In genomic region chr6:2491137-2491536, GRCh38 we compare ENCODE assay signal across 27 cellular contexts.
"Had no signal": no experiment of that assay in that cellular context is flagged by ENCODE, and none has a peak within 500 bp of the region (broad histone marks: within the 10 kb centered on the region; RNA-seq: fewer than 3 reads in every experiment).

No MANE protein-coding gene starts in this region.

- H3K4me2 ChIP-seq: hepatocyte had no signal

- H3K9me3 ChIP-seq: gastroesophageal sphincter, thoracic aorta had no signal

- H3K4me1 Mint-ChIP-seq: memory B cell, natural killer cell, T-helper 17 cell had no signal

- H3K4me3 Mint-ChIP-seq: activated naive CD8-positive, alpha-beta T cell; brain; effector memory CD8-positive, alpha-beta T cell; memory B cell; natural killer cell; T-helper 17 cell; type B pancreatic cell had no signal

- H3K4me3 ChIP-seq: coronary artery, gastroesophageal sphincter, hepatocyte, skin epidermis, thoracic aorta had no signal

- H3K4me1 ChIP-seq: gastroesophageal sphincter had no signal

- H3K36me3 Mint-ChIP-seq: brain, memory B cell, natural killer cell had no signal

- H3K36me3 ChIP-seq: gastroesophageal sphincter, thoracic aorta, WERI-Rb-1 had no signal

- H3K9me3 Mint-ChIP-seq: effector memory CD8-positive, alpha-beta T cell; memory B cell; natural killer cell; type B pancreatic cell had no signal

- H3K27me3 ChIP-seq: gastroesophageal sphincter, hepatocyte had no signal

- H2AFZ ChIP-seq: hepatocyte had no signal

- DNase-seq: activated CD4-positive, alpha-beta T cell treated with anti-CD3 and anti-CD28 coated beads for 48 hours; activated CD4-positive, alpha-beta T cell treated with anti-CD3 and anti-CD28 coated beads, Interleukin-2, amount 50 U/mL, for 48 hours; activated CD8-positive, alpha-beta memory T cell treated with anti-CD3 and anti-CD28 coated beads for 24 hours; activated effector memory CD4-positive, alpha-beta T cell treated with Interleukin-2 at 50 U/mL for 16 hours; activated naive CD4-positive, alpha-beta T cell treated with Interleukin-2 at 50 U/mL for 16 hours; anterior cingulate cortex; effector memory CD8-positive, alpha-beta T cell; islet precursor cell; left colon; natural killer cell; stimulated activated CD4-positive, alpha-beta T cell treated with anti-CD3 and anti-CD28 coated beads, Interleukin-12 subunit alpha, Interleukin-12 subunit beta, amount 100 ng/mL, for 4 hours; stimulated activated CD4-positive, alpha-beta T cell treated with anti-CD3 and anti-CD28 coated beads, Interleukin-4, amount 100 ng/mL, for 1 hour; stimulated activated naive CD8-positive, alpha-beta T cell treated with anti-CD3 and anti-CD28 coated beads, Interleukin-15, Interleukin-2, amounts not matched to agents 100 U/mL and 50 U/mL, for 24 hours; T-helper 17 cell; T1000; WERI-Rb-1 had no signal

- H3K27ac ChIP-seq: coronary artery, gastroesophageal sphincter, hepatocyte, skin epidermis, thoracic aorta, WERI-Rb-1 had no signal

- H3K27me3 Mint-ChIP-seq: type B pancreatic cell had no signal

- H3K27ac Mint-ChIP-seq: activated naive CD8-positive, alpha-beta T cell; brain; effector memory CD8-positive, alpha-beta T cell; memory B cell; natural killer cell; T-helper 17 cell; type B pancreatic cell had no signal

- ATAC-seq: activated CD4-positive, CD25-positive, alpha-beta regulatory T cell treated with anti-CD3 and anti-CD28 coated beads, Interleukin-2, amount 50 U/mL, for 24 hours; effector memory CD8-positive, alpha-beta T cell; gastroesophageal sphincter; left colon; natural killer cell; sciatic nerve; stimulated activated naive CD8-positive, alpha-beta T cell treated with anti-CD3 and anti-CD28 coated beads, Interleukin-15, Interleukin-2, amounts not matched to agents 100 U/mL and 50 U/mL, for 24 hours; T-helper 17 cell had no signal

- H3K79me2 ChIP-seq: hepatocyte had no signal
